8 cellular contexts compared by ENCODE assay signal in genomic region chr22:50243704-50244419, GRCh38. TPM values are rescaled to one million over a fixed set of nuclear protein-coding genes. Genes with fewer than 3 reads are reported as not detected.
DNase-seq lines count a peak whose midpoint lies in the region; ATAC-seq and TF ChIP-seq lines count a peak whose summit lies in the region.

No MANE protein-coding gene starts in this region.

- H3K9me3 Mint-ChIP-seq in endothelial cell (ENCODE audit: unreplicated experiment): no peaks in the 10 kb centered on the region

- H3K36me3 Mint-ChIP-seq in endothelial cell (ENCODE audit: low read depth, unreplicated experiment): no peaks in the 10 kb centered on the region

- H4K20me1 ChIP-seq in osteoblast (ENCODE audit: insufficient read depth, low read length): peaks cover 38% of the 10 kb centered on the region

- H3K27ac ChIP-seq in osteoblast (ENCODE audit: low read depth, low read length): peak overlapping the region; percentile 83

- DNase-seq in NT2/D1 (ENCODE audit: low read depth, low spot score) (no peak), endothelial cell (ENCODE audit: low spot score) (no peak), osteoblast (ENCODE audit: insufficient read length, low spot score, missing footprints) (no peak), head of caudate nucleus (no peak), nucleus accumbens (lab: John Stamatoyannopoulos, UW) (no peak), SW 1271 (lab: John Stamatoyannopoulos, UW) (no peak)

- ATAC-seq in GM19452 (IDR thresholded peaks at IDR 0.05; ENCODE audit: unreplicated experiment) (peak; percentile 1), GM19397 (IDR thresholded peaks at IDR 0.05; ENCODE audit: unreplicated experiment) (no peak)

- H2AFZ ChIP-seq in osteoblast (ENCODE audit: low read length): peak overlapping the region; percentile 80

- intact Hi-C loops in head of caudate nucleus (cut with DNase I): loop anchor here (5.0 to 10.0 kb wide), 2 partner anchors 98 to 261 kb away; partner anchors contain the start of genes LMF2, NCAPH2 and PPP6R2

- no peak for TF ChIP-seq CTCF in endothelial cell (IDR thresholded peaks at IDR 0.05; ENCODE audit: unreplicated experiment)
- TF ChIP-seq CTCF in osteoblast (IDR thresholded peaks at IDR 0.05; ENCODE audit: extremely low read depth, low read depth, low read length): no peak

- H3K4me1 ChIP-seq in NT2/D1 (ENCODE audit: insufficient read depth, insufficient read length) (peaks cover 9% of the 10 kb centered on the region), osteoblast (ENCODE audit: insufficient read depth, low read length) (peaks cover 25% of the 10 kb centered on the region)

- peak overlapping the region; percentile 93 for H3K4me3 ChIP-seq in NT2/D1 (ENCODE audit: insufficient read length, low read depth)
- peak overlapping the region; percentile 100 for H3K4me3 ChIP-seq in osteoblast (ENCODE audit: insufficient read depth, low read length)

- H3K27me3 ChIP-seq in NT2/D1 (ENCODE audit: insufficient read depth, insufficient read length): no peaks in the 10 kb centered on the region
- no peaks in the 10 kb centered on the region for H3K27me3 ChIP-seq in osteoblast (ENCODE audit: insufficient read depth, low read length)

- H3K36me3 ChIP-seq in NT2/D1 (ENCODE audit: insufficient read depth, insufficient read length, low read length): peaks cover 42% of the 10 kb centered on the region
- peaks cover 29% of the 10 kb centered on the region for H3K36me3 ChIP-seq in osteoblast (ENCODE audit: insufficient read depth, low read length)

- H3K4me1 Mint-ChIP-seq in endothelial cell (ENCODE audit: unreplicated experiment): peaks cover 22% of the 10 kb centered on the region

- H3K4me2 ChIP-seq in osteoblast (ENCODE audit: insufficient read depth, low read length): peak overlapping the region; percentile 95

- H3K79me2 ChIP-seq in osteoblast (ENCODE audit: insufficient read depth, low read length): peaks cover 87% of the 10 kb centered on the region

- H3K9me3 ChIP-seq in NT2/D1 (ENCODE audit: insufficient read depth, low read length) (no peaks in the 10 kb centered on the region), osteoblast (ENCODE audit: low read depth, low read length) (no peaks in the 10 kb centered on the region)

- H3K9ac ChIP-seq in NT2/D1 (ENCODE audit: insufficient read length, low read depth): peak overlapping the region; percentile 97

- H3K27me3 Mint-ChIP-seq in endothelial cell (ENCODE audit: unreplicated experiment): peaks cover 9% of the 10 kb centered on the region

- H3K27ac Mint-ChIP-seq in endothelial cell (ENCODE audit: unreplicated experiment): peak overlapping the region; percentile 61

- H3K4me3 Mint-ChIP-seq in endothelial cell (ENCODE audit: unreplicated experiment): peak overlapping the region; percentile 98

RNA-seq across cellular contexts. Expression of gene TUBGCP6, which starts 1.0 kb away (rescaled TPM):
- 48.5 TPM for total RNA-seq in endothelial cell (ENCODE audit: unreplicated experiment)
- total RNA-seq in osteoblast: 26.5 and 28.2 TPM in 2 replicates

RNA-seq across cellular contexts. Expression of gene HDAC10, which starts 7.2 kb away (rescaled TPM):
- total RNA-seq in endothelial cell (ENCODE audit: unreplicated experiment) (42.1 TPM), osteoblast (19.2 and 20.6 TPM in 2 replicates)

RNA-seq across cellular contexts. Expression of gene MAPK12, which starts 17.6 kb away (rescaled TPM):
- total RNA-seq in endothelial cell (ENCODE audit: unreplicated experiment) (33.4 TPM), osteoblast (24.8 and 34.0 TPM in 2 replicates)

RNA-seq across cellular contexts. Expression of gene MAPK11, which starts 26.3 kb away (rescaled TPM):
- total RNA-seq in endothelial cell (ENCODE audit: unreplicated experiment) (62.4 TPM), osteoblast (2.9 and 6.2 TPM in 2 replicates)

RNA-seq across cellular contexts. Expression of gene SELENOO, which starts 43.1 kb away (rescaled TPM):
- total RNA-seq in endothelial cell (ENCODE audit: unreplicated experiment): 18.7 TPM
- total RNA-seq in osteoblast: 13.0 and 15.6 TPM in 2 replicates
